20 cellular contexts compared by ENCODE assay signal in the genomic region with DNA sequence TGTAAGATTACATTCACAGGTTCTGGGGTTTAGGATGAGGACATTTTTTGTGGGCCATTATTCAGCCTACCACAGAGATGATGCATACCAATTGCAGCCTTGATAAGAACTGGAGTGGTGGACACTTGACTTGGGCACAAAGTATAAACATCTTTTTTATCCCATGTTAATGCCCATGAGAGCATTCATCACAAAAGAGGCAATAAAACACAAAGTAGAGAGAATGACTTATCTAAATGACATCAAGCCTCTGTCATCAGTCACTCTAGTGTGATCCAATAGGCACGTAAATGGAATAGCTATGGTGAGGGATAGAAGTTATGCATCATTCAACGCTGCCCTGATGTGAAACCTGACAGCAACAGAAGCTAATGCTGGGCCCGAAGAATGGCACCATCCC. TPM values are rescaled to one million over a fixed set of nuclear protein-coding genes. Genes with fewer than 3 reads are reported as not detected.
DNase-seq lines count a peak whose midpoint lies in the region; ATAC-seq and TF ChIP-seq lines count a peak whose summit lies in the region.
"Had no signal": no experiment of that assay in that cellular context is flagged by ENCODE, and none has a peak within 500 bp of the region (broad histone marks: within the 10 kb centered on the region; RNA-seq: fewer than 3 reads in every experiment).

No MANE protein-coding gene starts in this region.

- TF ChIP-seq POLR2A in stomach (IDR thresholded peaks at IDR 0.05) = no peak

- DNase-seq in A172 (ENCODE audit: low spot score) (peak; percentile 67), ELR (ENCODE audit: low read depth) (peak; percentile 33), RPMI7951 (ENCODE audit: low read depth) (peak; percentile 37), foreskin fibroblast (peak; percentile 35 to 42), NCI-H2196 (lab: John Stamatoyannopoulos, UW; ENCODE audit: unreplicated experiment) (no peak), stomach (no peak)
- DNase-seq in central memory CD4-positive, alpha-beta T cell = no peak
- DNase-seq in CD4-positive, alpha-beta T cell = no peak
- DNase-seq: 8988T; CD8-positive, alpha-beta T cell; DMS79 treated with DMSO at 0.1 percent for 48 hours; GF-D8; H7; KBM-7; MV-4-11; NCI-H1694 treated with DMSO at 0.1 percent for 48 hours; NCI-H226; NCI-H524 treated with DMSO at 0.1 percent for 48 hours had no signal

- CTCF ChIA-PET in CD4-positive, alpha-beta T cell (lab: Charles Lee) = no interaction called here

- no peak for ATAC-seq in CD4-positive, alpha-beta T cell (ENCODE audit: poor library complexity)
- ATAC-seq: CD8-positive, alpha-beta T cell had no signal

- H3K36me3 ChIP-seq in stomach = no peaks in the 10 kb centered on the region
- H3K36me3 ChIP-seq: BLaER1 had no signal

- intact Hi-C loops in stomach (cut with DNase I; ENCODE audit: low total_unique reads) = no loop called here
- intact Hi-C loops in CD4-positive, alpha-beta T cell (cut with DNase I, micrococcal nuclease) = no loop called here

- peaks cover 10% of the 10 kb centered on the region for H3K27me3 Mint-ChIP-seq in CD4-positive, alpha-beta T cell

- H3K9me3 Mint-ChIP-seq in CD4-positive, alpha-beta T cell = peaks cover under 1% of the 10 kb centered on the region
- H3K9me3 Mint-ChIP-seq: CD8-positive, alpha-beta T cell had no signal

- no peaks in the 10 kb centered on the region for H3K36me3 Mint-ChIP-seq in CD4-positive, alpha-beta T cell (ENCODE audit: low read depth)
- H3K36me3 Mint-ChIP-seq: CD8-positive, alpha-beta T cell had no signal

- POLR2A ChIA-PET in CD4-positive, alpha-beta T cell (lab: Charles Lee) = no interaction called here

- H3K27me3 ChIP-seq in stomach = no peaks in the 10 kb centered on the region
- no peaks in the 10 kb centered on the region for H3K27me3 ChIP-seq in CD4-positive, alpha-beta T cell (ENCODE audit: control insufficient read depth, insufficient read depth, low read length)
- H3K27me3 ChIP-seq: BLaER1 had no signal

- no peaks in the 10 kb centered on the region for H3K9me3 ChIP-seq in stomach
- H3K9me3 ChIP-seq in CD4-positive, alpha-beta T cell (ENCODE audit: control insufficient read depth, low read length) = no peaks in the 10 kb centered on the region
- H3K9me3 ChIP-seq: BLaER1 had no signal

- no peak for TF ChIP-seq CTCF in foreskin fibroblast (IDR thresholded peaks at IDR 0.05; ENCODE audit: low read depth, low read length)
- TF ChIP-seq CTCF in stomach (IDR thresholded peaks at IDR 0.05) = no peak
- no peak for TF ChIP-seq CTCF in CD4-positive, alpha-beta T cell (IDR thresholded peaks at IDR 0.05)

- no peak overlapping the region for H3K4me3 Mint-ChIP-seq in CD4-positive, alpha-beta T cell
- H3K4me3 Mint-ChIP-seq: CD8-positive, alpha-beta T cell had no signal

- no peak for TF ChIP-seq EP300 in stomach (IDR thresholded peaks at IDR 0.05)

- no peak overlapping the region for H3K27ac Mint-ChIP-seq in CD4-positive, alpha-beta T cell
- H3K27ac Mint-ChIP-seq: CD8-positive, alpha-beta T cell had no signal

- WGBS in stomach, 5 donors = 75 to 100% (median 87%) methylated on average over 3 of the region's 3 CpGs

- no peaks in the 10 kb centered on the region for H3K4me1 Mint-ChIP-seq in CD4-positive, alpha-beta T cell (ENCODE audit: low read depth)

- H3K4me1 ChIP-seq in stomach = no peaks in the 10 kb centered on the region
- H3K4me1 ChIP-seq: BLaER1 had no signal

- no peak overlapping the region for H3K27ac ChIP-seq in stomach
- no peak overlapping the region for H3K27ac ChIP-seq in CD4-positive, alpha-beta T cell (ENCODE audit: low read depth, low read length)
- H3K27ac ChIP-seq: BLaER1, RWPE1 had no signal

- H3K4me3 ChIP-seq in foreskin fibroblast (ENCODE audit: low read depth in 1 of 2, low read length in 2 of 2) = no peak overlapping the region
- no peak overlapping the region for H3K4me3 ChIP-seq in stomach
- H3K4me3 ChIP-seq: BLaER1 had no signal

RNA-seq across cellular contexts. Expression of a gene that starts 25.8 kb away (rescaled TPM):
- 17.1 and 25.0 TPM in 2 replicates for total RNA-seq in A172 (2014; rRNA removed; shearing (Covaris generic))
- 85.5 and 91.9 TPM in 2 replicates for total RNA-seq in RPMI7951 (2014; rRNA removed; shearing (Covaris generic))
- total RNA-seq in stomach = 1 to 10 TPM in 3 of 5 donors, under 1 TPM in 1, not detected in 1; 0.58 to 9.4 (median 3.6) TPM
- polyA plus RNA-seq in stomach = 1 to 10 TPM; 1.5 to 1.6 (median 1.5) TPM
- not detected for total RNA-seq in CD4-positive, alpha-beta T cell
- total RNA-seq: CD8-positive, alpha-beta T cell had no signal

RNA-seq across cellular contexts. Expression of a gene that starts 40.8 kb away (rescaled TPM):
- 151 and 207 TPM in 2 replicates for total RNA-seq in A172 (2014; rRNA removed; shearing (Covaris generic))
- 12.7 and 13.5 TPM in 2 replicates for total RNA-seq in RPMI7951 (2014; rRNA removed; shearing (Covaris generic))
- total RNA-seq in stomach = 10 to 100 TPM in 2 of 5 donors, 1 to 10 TPM in 2, under 1 TPM in 1; 0.45 to 25.7 (median 5.9) TPM
- 1 to 10 TPM; 1.2 to 4.6 (median 3.0) TPM for polyA plus RNA-seq in stomach
- under 1 TPM; 0.16 to 0.34 TPM for total RNA-seq in CD4-positive, alpha-beta T cell
- total RNA-seq: CD8-positive, alpha-beta T cell had no signal

Comparison
In these comparisons a context has a peak if more than half of its experiments do, and no peak if none do; other contexts are left out.
1. DNase-seq: peak in A172 (single experiment), ELR (single experiment), RPMI7951 (single experiment) and foreskin fibroblast (2 of 2); none in NCI-H2196 (single experiment), stomach (single experiment), central memory CD4-positive, alpha-beta T cell (single experiment) and CD4-positive, alpha-beta T cell (0 of 10).